Comparison of ENCODE assay signal across 18 cellular contexts in genomic region chr4:183495182-183495581, GRCh38. TPM values are rescaled to one million over a fixed set of nuclear protein-coding genes. Genes with fewer than 3 reads are reported as not detected.
DNase-seq lines count a peak whose midpoint lies in the region; ATAC-seq, FAIRE-seq and TF ChIP-seq lines count a peak whose summit lies in the region.
"Had no signal": no experiment of that assay in that cellular context is flagged by ENCODE, and none has a peak within 500 bp of the region (broad histone marks: within the 10 kb centered on the region; RNA-seq: fewer than 3 reads in every experiment).

No MANE protein-coding gene starts in this region.

- no peak overlapping the region for H3K4me3 Mint-ChIP-seq in naive thymus-derived CD4-positive, alpha-beta T cell
- H3K4me3 Mint-ChIP-seq: B cell; CD8-positive, alpha-beta T cell had no signal

- TF ChIP-seq CTCF in HepG2 (CRISPR knock-in tag; IDR thresholded peaks at IDR 0.05) (no peak), right lobe of liver (IDR thresholded peaks at IDR 0.05) (no peak)

- H3K4me1 Mint-ChIP-seq in naive thymus-derived CD4-positive, alpha-beta T cell = peaks cover 3 to 16% (median 10%) of the 10 kb centered on the region in 7 donors

- H3K9me3 Mint-ChIP-seq in naive thymus-derived CD4-positive, alpha-beta T cell = peaks cover 0 to 17% (median 7%) of the 10 kb centered on the region in 11 donors

- H3K4ac ChIP-seq in mesendoderm (ENCODE audit: low read depth, low read length) = no peak overlapping the region

- H3K79me2 ChIP-seq in HepG2 (ENCODE audit: insufficient read depth, low read length) (no peaks in the 10 kb centered on the region), mesendoderm (ENCODE audit: control insufficient read depth, insufficient read depth, low read length) (no peaks in the 10 kb centered on the region)

- no peaks in the 10 kb centered on the region for H4K20me1 ChIP-seq in HepG2 (ENCODE audit: insufficient read depth, low read length)
- H4K20me1 ChIP-seq: BLaER1 treated with 17β-estradiol and CSF1 and Interleukin-3, amounts not matched to agents 10 nM and 100 nM had no signal

- TF ChIP-seq EP300 in HepG2 (IDR thresholded peaks at IDR 0.05; ENCODE audit: low read depth in 2 of 2, low read length in 2 of 2) = no peak
- TF ChIP-seq EP300 in HepG2 (CRISPR knock-in tag; IDR thresholded peaks at IDR 0.05; ENCODE audit: borderline replicate concordance) = no peak

- H3K9ac ChIP-seq in HepG2 (ENCODE audit: insufficient read depth, low read depth, low read length) (no peak overlapping the region), SK-N-MC (ENCODE audit: insufficient read length) (no peak overlapping the region), mesendoderm (ENCODE audit: low read length) (no peak overlapping the region)
- H3K9ac ChIP-seq: BLaER1 treated with 17β-estradiol and CSF1 and Interleukin-3, amounts not matched to agents 10 nM and 100 nM had no signal

- H3K36me3 Mint-ChIP-seq in naive thymus-derived CD4-positive, alpha-beta T cell = peaks cover 11 to 41% (median 23%) of the 10 kb centered on the region in 5 donors

- H3K9me3 ChIP-seq in HepG2 (ENCODE audit: low read length) (no peaks in the 10 kb centered on the region), right lobe of liver (no peaks in the 10 kb centered on the region), SK-N-MC (ENCODE audit: low read depth, low read length) (no peaks in the 10 kb centered on the region; the same call in 1 of the 2 replicates)
- H3K9me3 ChIP-seq in naive thymus-derived CD4-positive, alpha-beta T cell (ENCODE audit: control insufficient read depth in 2 of 3, low read length in 3 of 3) = no peaks in the 10 kb centered on the region
- H3K9me3 ChIP-seq: HAP-1 had no signal

- CTCF ChIA-PET in HepG2 (lab: Yijun Ruan, JAX; ENCODE audit: low intra/inter-chr PET ratio, low total read pairs) = no interaction called here
- CTCF ChIA-PET in naive thymus-derived CD4-positive, alpha-beta T cell (lab: Charles Lee) = no interaction called here

- H4K8ac ChIP-seq in mesendoderm (ENCODE audit: low read depth, low read length) = no peak overlapping the region

- in situ Hi-C loops in HepG2 (cut with HindIII; ENCODE audit: extremely low pct_ligation_motif_present, low pct_unique_long_range_greater_than_20kb) = no loop called here

- no peak overlapping the region for H3K23ac ChIP-seq in mesendoderm (ENCODE audit: low read length)

- no peak overlapping the region for H3K18ac ChIP-seq in mesendoderm (ENCODE audit: low read length)

- H3K36me3 ChIP-seq in HepG2 (replicated peaks in 1 of 2; ENCODE audit: control insufficient read depth in 1 of 2, insufficient read depth in 2 of 2, low read length in 2 of 2) = no peaks in the 10 kb centered on the region
- H3K36me3 ChIP-seq in right lobe of liver = no peaks in the 10 kb centered on the region
- peaks cover 5% of the 10 kb centered on the region; the same call in 1 of the 2 replicates for H3K36me3 ChIP-seq in SK-N-MC (ENCODE audit: insufficient read depth, low read length)
- no peaks in the 10 kb centered on the region for H3K36me3 ChIP-seq in mesendoderm (ENCODE audit: control insufficient read depth, insufficient read depth, low read length)
- peaks cover 0 to 3% (median 0%) of the 10 kb centered on the region in 3 experiments for H3K36me3 ChIP-seq in naive thymus-derived CD4-positive, alpha-beta T cell (ENCODE audit: control insufficient read depth in 2 of 3, insufficient read depth in 3 of 3, low read length in 3 of 3)
- H3K36me3 ChIP-seq: HAP-1 had no signal

- no peak for TF ChIP-seq RAD21 in HepG2 (CRISPR knock-in tag; IDR thresholded peaks at IDR 0.05)

- H3K27ac Mint-ChIP-seq in naive thymus-derived CD4-positive, alpha-beta T cell = no peak overlapping the region
- H3K27ac Mint-ChIP-seq: B cell; CD8-positive, alpha-beta T cell had no signal

- H3K79me1 ChIP-seq in mesendoderm (ENCODE audit: low read length) = no peaks in the 10 kb centered on the region

- H3K27me3 ChIP-seq in HepG2 (ENCODE audit: control insufficient read depth in 1 of 2, insufficient read depth in 2 of 2, low read length in 2 of 2) (no peaks in the 10 kb centered on the region), right lobe of liver (no peaks in the 10 kb centered on the region), mesendoderm (ENCODE audit: insufficient read depth, low read length, poor library complexity) (no peaks in the 10 kb centered on the region)
- H3K27me3 ChIP-seq in naive thymus-derived CD4-positive, alpha-beta T cell (ENCODE audit: control insufficient read depth in 2 of 2, insufficient read depth in 2 of 2, low read length in 2 of 2) = no peaks in the 10 kb centered on the region
- H3K27me3 ChIP-seq: BLaER1 treated with 17β-estradiol and CSF1 and Interleukin-3, amounts not matched to agents 10 nM and 100 nM had no signal

- H3K4me1 ChIP-seq in HepG2 (ENCODE audit: insufficient read depth, low read length) (peaks cover 8% of the 10 kb centered on the region), right lobe of liver (no peaks in the 10 kb centered on the region), mesendoderm (ENCODE audit: control insufficient read depth, low read depth, low read length) (no peaks in the 10 kb centered on the region)
- H3K4me1 ChIP-seq in naive thymus-derived CD4-positive, alpha-beta T cell (ENCODE audit: control insufficient read depth in 2 of 2, insufficient read depth in 2 of 2, low read length in 2 of 2) = no peaks in the 10 kb centered on the region
- H3K4me1 ChIP-seq: HAP-1 had no signal

- H4K5ac ChIP-seq in mesendoderm (ENCODE audit: low read length) = no peak overlapping the region

- no peak for ATAC-seq in HepG2
- ATAC-seq in right lobe of liver = no peak
- ATAC-seq in GM21619 (IDR thresholded peaks at IDR 0.05; ENCODE audit: unreplicated experiment) = no peak
- no peak for ATAC-seq in SK-N-SH treated with all-trans-retinoic acid at 6 μM for 48 hours
- ATAC-seq in naive thymus-derived CD4-positive, alpha-beta T cell = no peak
- no peak for ATAC-seq in GM21367 (IDR thresholded peaks at IDR 0.05; ENCODE audit: unreplicated experiment)
- ATAC-seq: CD8-positive, alpha-beta T cell had no signal

- no TSS peak for BruUV-seq in HepG2 (replicated peaks; lab: Mats Ljungman, UMichigan)

- POLR2A ChIA-PET in HepG2 (lab: Yijun Ruan, JAX) = no interaction called here
- POLR2A ChIA-PET in naive thymus-derived CD4-positive, alpha-beta T cell (lab: Charles Lee) = interaction anchor here (1.8 kb wide), 1 partner anchor 9 kb away, joined by 6 read pairs; the partner anchor contains the start of gene ING2

- no peak overlapping the region for H2BK120ac ChIP-seq in mesendoderm (ENCODE audit: low read depth, low read length)

- H3K27ac ChIP-seq in HepG2 (ENCODE audit: extremely low read length, insufficient read depth, low read length) = no peak overlapping the region
- H3K27ac ChIP-seq in right lobe of liver = no peak overlapping the region
- 0 out of 2 replicates have a peak overlapping the region, but pooled peaks have one; percentile 22 for H3K27ac ChIP-seq in SK-N-MC
- H3K27ac ChIP-seq in mesendoderm (ENCODE audit: low read depth, low read length) = no peak overlapping the region
- H3K27ac ChIP-seq in naive thymus-derived CD4-positive, alpha-beta T cell (ENCODE audit: low read depth, low read length) = no peak overlapping the region
- H3K27ac ChIP-seq: BLaER1 treated with 17β-estradiol and CSF1 and Interleukin-3, amounts not matched to agents 10 nM and 100 nM had no signal

- no peak overlapping the region for H2BK5ac ChIP-seq in mesendoderm (ENCODE audit: low read length)

- no peak overlapping the region for H3K4me3 ChIP-seq in HepG2 (replicated peaks in 1 of 3; ENCODE audit: insufficient read depth in 1 of 3, low read depth in 2 of 3, low read length in 3 of 3)
- H3K4me3 ChIP-seq in right lobe of liver = no peak overlapping the region
- H3K4me3 ChIP-seq in SK-N-MC = no peak overlapping the region
- no peak overlapping the region for H3K4me3 ChIP-seq in mesendoderm (ENCODE audit: low read length)
- H3K4me3 ChIP-seq in naive thymus-derived CD4-positive, alpha-beta T cell (ENCODE audit: low read length) = no peak overlapping the region
- H3K4me3 ChIP-seq: BLaER1 treated with 17β-estradiol and CSF1 and Interleukin-3, amounts not matched to agents 10 nM and 100 nM; HAP-1 had no signal

- H3K4me2 ChIP-seq in HepG2 (ENCODE audit: low read depth, low read length) = no peak overlapping the region
- no peak overlapping the region for H3K4me2 ChIP-seq in mesendoderm (ENCODE audit: low read length)
- H3K4me2 ChIP-seq: BLaER1 treated with 17β-estradiol and CSF1 and Interleukin-3, amounts not matched to agents 10 nM and 100 nM had no signal

- H2AK5ac ChIP-seq in mesendoderm (ENCODE audit: low read length) = no peak overlapping the region

- H2AFZ ChIP-seq in HepG2 (ENCODE audit: low read length) = no peak overlapping the region

- TF ChIP-seq POLR2A in HepG2 (IDR thresholded peaks at IDR 0.05; ENCODE audit: insufficient read depth in 1 of 2, low read depth in 2 of 2, low read length in 2 of 2) (no peak), right lobe of liver (IDR thresholded peaks at IDR 0.05) (no peak)

- 74% methylated on average over 3 of the region's 3 CpGs for WGBS in HepG2 (ENCODE audit: low lambda C conversion rate)
- 87% methylated on average over 3 of the region's 3 CpGs for WGBS in right lobe of liver (ENCODE audit: insufficient coverage, low coverage, low lambda C conversion rate, missing lambda C conversion rate)
- no CpG with 5 or more reads among the region's 3 CpGs for WGBS in mesendoderm (ENCODE audit: extremely low coverage, insufficient coverage, low lambda C conversion rate)

- no peaks in the 10 kb centered on the region for H3K27me3 Mint-ChIP-seq in naive thymus-derived CD4-positive, alpha-beta T cell
- H3K27me3 Mint-ChIP-seq: B cell had no signal

- intact Hi-C loops in HepG2 (cut with micrococcal nuclease; ENCODE audit: unreplicated experiment) (no loop called here), right lobe of liver (cut with DNase I) (no loop called here)
- intact Hi-C loops in naive thymus-derived CD4-positive, alpha-beta T cell (cut with micrococcal nuclease) = no loop called here

- no peak overlapping the region for H2BK15ac ChIP-seq in mesendoderm (replicated peaks; ENCODE audit: low read depth)

- H3K56ac ChIP-seq in mesendoderm (ENCODE audit: low read length) = no peak overlapping the region

- DNase-seq in HepG2 (ENCODE audit: low spot score) = no peak
- DNase-seq in right lobe of liver = no peak
- DNase-seq in SK-N-MC (ENCODE audit: low read depth, low spot score) = no peak
- peak; percentile 24 for DNase-seq in mesendoderm
- DNase-seq in naive thymus-derived CD4-positive, alpha-beta T cell = no peak
- DNase-seq: 8988T; Calu3; CD8-positive, alpha-beta T cell; DMS79 treated with DMSO at 0.1 percent for 48 hours; GF-D8 had no signal

- no peak for FAIRE-seq in HepG2 (lab: Jason Lieb, UNC)
- FAIRE-seq: H1, HTR-8/SVneo had no signal

RNA-seq across cellular contexts. Expression of gene ING2, which starts 9.7 kb away (rescaled TPM):
- 12.4 and 16.9 TPM in 2 replicates for total RNA-seq in HepG2 (2016; rRNA removed; fragmentation: Illumina TruSeq; extraction: Trizol)
- 13.0 and 13.6 TPM in 2 replicates for total RNA-seq in HepG2 (2016; cell fraction: cytosol; rRNA removed; fragmentation: Illumina TruSeq; extraction: Trizol; ENCODE audit: low read depth)
- 12.0 and 13.9 TPM in 2 replicates for total RNA-seq in HepG2 (2016; cell fraction: insoluble cytoplasmic fraction; rRNA removed; fragmentation: Illumina TruSeq; extraction: Trizol)
- total RNA-seq in HepG2 (2016; cell fraction: membrane; rRNA removed; fragmentation: Illumina TruSeq; extraction: Trizol) = 21.5 and 22.6 TPM in 2 replicates
- total RNA-seq in HepG2 (2016; cell fraction: nucleus; rRNA removed; fragmentation: Illumina TruSeq; extraction: Trizol) = 6.1 and 6.7 TPM in 2 replicates
- polyA plus RNA-seq in HepG2 (2011; rRNA removed) = 3.9 and 6.6 TPM in 2 replicates
- polyA plus RNA-seq in HepG2 (2011; cell fraction: cytosol; rRNA removed) = 3.5 and 4.9 TPM in 2 replicates
- polyA plus RNA-seq in HepG2 (2011; cell fraction: nucleus; rRNA removed) = 1.4 and 2.4 TPM in 2 replicates
- 6.6 and 8.2 TPM in 2 replicates for polyA plus RNA-seq in HepG2 (2012)
- polyA plus RNA-seq in HepG2 (2016; cell fraction: cytosol; fragmentation: Illumina TruSeq; extraction: Trizol; ENCODE audit: low read depth) = 19.9 and 22.4 TPM in 2 replicates
- polyA plus RNA-seq in HepG2 (2016; cell fraction: insoluble cytoplasmic fraction; fragmentation: Illumina TruSeq; extraction: Trizol; ENCODE audit: low read depth) = 24.0 and 24.6 TPM in 2 replicates
- polyA plus RNA-seq in HepG2 (2016; cell fraction: membrane; fragmentation: Illumina TruSeq; extraction: Trizol; ENCODE audit: low read depth) = 24.5 and 27.0 TPM in 2 replicates
- polyA plus RNA-seq in HepG2 (2016; cell fraction: nucleus; fragmentation: Illumina TruSeq; extraction: Trizol; ENCODE audit: insufficient read depth, low read depth) = 11.3 and 12.8 TPM in 2 replicates
- 0.89 and 0.90 TPM in 2 replicates for polyA minus RNA-seq in HepG2 (2011; rRNA and poly(A)+ RNA removed; ENCODE audit: low replicate concordance)
- 3.3 and 3.6 TPM in 2 replicates for polyA minus RNA-seq in HepG2 (2011; cell fraction: cytosol; rRNA and poly(A)+ RNA removed)
- 2.9 and 4.6 TPM in 2 replicates for polyA minus RNA-seq in HepG2 (2011; cell fraction: nucleus; rRNA and poly(A)+ RNA removed)
- 1 to 10 TPM; 3.5 to 7.3 (median 5.6) TPM for total RNA-seq in right lobe of liver
- polyA plus RNA-seq in mesendoderm (2013, experiment 1 of 2) = 17.0 TPM
- 19.0 TPM for polyA plus RNA-seq in mesendoderm (2013, experiment 2 of 2)
- 10 to 100 TPM in 4 of 5 experiments, 1 to 10 TPM in 1; 9.6 to 15.1 (median 11.0) TPM for total RNA-seq in naive thymus-derived CD4-positive, alpha-beta T cell
- polyA plus RNA-seq in naive thymus-derived CD4-positive, alpha-beta T cell = 10 to 100 TPM; 11.2 to 16.7 TPM

RNA-seq across cellular contexts. Expression of gene CDKN2AIP, which starts 50.7 kb away (rescaled TPM):
- total RNA-seq in HepG2 (2016; rRNA removed; fragmentation: Illumina TruSeq; extraction: Trizol) (18.7 and 21.4 TPM in 2 replicates), right lobe of liver (10 to 100 TPM in 1 of 6 experiments, 1 to 10 TPM in 5; 5.6 to 10.6 (median 6.8) TPM)
- total RNA-seq in HepG2 (2016; cell fraction: cytosol; rRNA removed; fragmentation: Illumina TruSeq; extraction: Trizol; ENCODE audit: low read depth) = 2.2 and 3.1 TPM in 2 replicates
- total RNA-seq in HepG2 (2016; cell fraction: insoluble cytoplasmic fraction; rRNA removed; fragmentation: Illumina TruSeq; extraction: Trizol) = 18.5 and 22.0 TPM in 2 replicates
- total RNA-seq in HepG2 (2016; cell fraction: membrane; rRNA removed; fragmentation: Illumina TruSeq; extraction: Trizol) = 7.9 and 8.4 TPM in 2 replicates
- total RNA-seq in HepG2 (2016; cell fraction: nucleus; rRNA removed; fragmentation: Illumina TruSeq; extraction: Trizol) = 24.3 and 25.6 TPM in 2 replicates
- 14.1 and 17.0 TPM in 2 replicates for polyA plus RNA-seq in HepG2 (2011; rRNA removed)
- polyA plus RNA-seq in HepG2 (2011; cell fraction: cytosol; rRNA removed) = 7.8 and 10.0 TPM in 2 replicates
- polyA plus RNA-seq in HepG2 (2011; cell fraction: nucleus; rRNA removed) = 10.9 and 11.0 TPM in 2 replicates
- 13.3 and 14.9 TPM in 2 replicates for polyA plus RNA-seq in HepG2 (2012)
- 1.8 and 2.0 TPM in 2 replicates for polyA plus RNA-seq in HepG2 (2016; cell fraction: cytosol; fragmentation: Illumina TruSeq; extraction: Trizol; ENCODE audit: low read depth)
- polyA plus RNA-seq in HepG2 (2016; cell fraction: insoluble cytoplasmic fraction; fragmentation: Illumina TruSeq; extraction: Trizol; ENCODE audit: low read depth) = 24.1 and 24.4 TPM in 2 replicates
- 5.4 TPM in 2 replicates for polyA plus RNA-seq in HepG2 (2016; cell fraction: membrane; fragmentation: Illumina TruSeq; extraction: Trizol; ENCODE audit: low read depth)
- polyA plus RNA-seq in HepG2 (2016; cell fraction: nucleus; fragmentation: Illumina TruSeq; extraction: Trizol; ENCODE audit: insufficient read depth, low read depth) = 21.6 and 21.7 TPM in 2 replicates
- polyA minus RNA-seq in HepG2 (2011; rRNA and poly(A)+ RNA removed; ENCODE audit: low replicate concordance) = 11.8 and 17.2 TPM in 2 replicates
- polyA minus RNA-seq in HepG2 (2011; cell fraction: cytosol; rRNA and poly(A)+ RNA removed) = 8.8 and 10.6 TPM in 2 replicates
- 65.3 and 67.1 TPM in 2 replicates for polyA minus RNA-seq in HepG2 (2011; cell fraction: nucleus; rRNA and poly(A)+ RNA removed)
- polyA plus RNA-seq in mesendoderm (2013, experiment 1 of 2) = 12.5 TPM
- 12.1 TPM for polyA plus RNA-seq in mesendoderm (2013, experiment 2 of 2)
- 10 to 100 TPM; 24.9 to 58.2 (median 44.4) TPM for total RNA-seq in naive thymus-derived CD4-positive, alpha-beta T cell
- 10 to 100 TPM; 38.7 to 55.5 TPM for polyA plus RNA-seq in naive thymus-derived CD4-positive, alpha-beta T cell
